13 cellular contexts compared by ENCODE assay signal in genomic region chr15:32993285-32993684, GRCh38.
DNase-seq lines count a peak whose midpoint lies in the region; ATAC-seq, FAIRE-seq and TF ChIP-seq lines count a peak whose summit lies in the region.
"Had no signal": no experiment of that assay in that cellular context is flagged by ENCODE, and none has a peak within 500 bp of the region (broad histone marks: within the 10 kb centered on the region; RNA-seq: fewer than 3 reads in every experiment).

No MANE protein-coding gene starts in this region.

- no peak overlapping the region for H2AFZ ChIP-seq in KMS-11 (ENCODE audit: low read depth)
- no peak overlapping the region for H2AFZ ChIP-seq in K562 (ENCODE audit: low read depth, low read length)

- in situ Hi-C loops in K562 (cut with MboI): loop anchor here (5.0 kb wide), 1 partner anchor 331 kb away; no protein-coding TSS in a partner anchor

- H3K36me3 ChIP-seq in KMS-11 (ENCODE audit: insufficient read depth): no peaks in the 10 kb centered on the region
- no peaks in the 10 kb centered on the region for H3K36me3 ChIP-seq in K562 (ENCODE audit: control insufficient read depth, insufficient read depth, low read length)
- H3K36me3 ChIP-seq in tibial nerve: no peaks in the 10 kb centered on the region
- H3K36me3 ChIP-seq: spleen had no signal

- H3K9me1 ChIP-seq in K562 (ENCODE audit: control insufficient read depth, insufficient read depth, low read length): no peaks in the 10 kb centered on the region

- TF ChIP-seq POLR2A in K562 (conservative IDR thresholded peaks at IDR 0.05) (no peak), tibial nerve (IDR thresholded peaks at IDR 0.05) (no peak)

- POLR2A ChIA-PET in K562 (lab: Yijun Ruan, JAX): no interaction called here

- intact Hi-C loops in K562 (cut with micrococcal nuclease): loop anchor here (10.0 kb wide), 1 partner anchor 148 kb away; no protein-coding TSS in a partner anchor
- intact Hi-C loops in left colon (cut with DNase I, micrococcal nuclease): loop anchor here in 1 of 2 donors (5.0 kb wide), 1 partner anchor 331 kb away; no protein-coding TSS in a partner anchor
- intact Hi-C loops in sciatic nerve (cut with DNase I): no loop called here

- H4K20me1 ChIP-seq in KMS-11 (ENCODE audit: insufficient read depth) (no peaks in the 10 kb centered on the region), K562 (replicated peaks; ENCODE audit: control insufficient read depth, insufficient read depth, low read length) (no peaks in the 10 kb centered on the region)

- TF ChIP-seq CTCF in C4-2B (conservative IDR thresholded peaks at IDR 0.05) (peak; percentile 34), KMS-11 (conservative IDR thresholded peaks at IDR 0.05; ENCODE audit: low read depth, low read length) (peak; percentile 35; the same call in 1 of the 2 replicates), K562 (IDR thresholded peaks at IDR 0.05 in 2 of 3, conservative IDR thresholded peaks at IDR 0.05 in 1 of 3; ENCODE audit: insufficient read depth in 2 of 3, low read depth in 1 of 3, low read length in 3 of 3) (peak in 2 of 3 experiments; percentile 17 to 23; a peak in 2 of 6 replicates), tibial nerve (IDR thresholded peaks at IDR 0.05) (no peak)

- H3K27ac ChIP-seq in C4-2B: no peak overlapping the region
- no peak overlapping the region for H3K27ac ChIP-seq in KMS-11
- no peak overlapping the region for H3K27ac ChIP-seq in K562 (ENCODE audit: extremely low read depth, low read depth, low read length)
- no peak overlapping the region for H3K27ac ChIP-seq in tibial nerve
- H3K27ac ChIP-seq: SK-N-MC, spleen had no signal

- H3K4me2 ChIP-seq in KMS-11 (no peak overlapping the region), K562 (ENCODE audit: insufficient read depth, low read length) (no peak overlapping the region)

- H3K27me3 ChIP-seq in KMS-11 (ENCODE audit: insufficient read depth, low read depth): no peaks in the 10 kb centered on the region
- no peaks in the 10 kb centered on the region for H3K27me3 ChIP-seq in K562 (ENCODE audit: control insufficient read depth in 2 of 2, insufficient read depth in 2 of 2, low read length in 2 of 2)
- no peaks in the 10 kb centered on the region for H3K27me3 ChIP-seq in tibial nerve
- H3K27me3 ChIP-seq: spleen had no signal

- DNase-seq in K562 (ENCODE audit: extremely low read depth in 1 of 4, low spot score in 3 of 4): no peak
- DNase-seq in left colon: no peak
- DNase-seq in NCI-H2171 (lab: John Stamatoyannopoulos, UW): no peak
- DNase-seq in sciatic nerve (ENCODE audit: low spot score): no peak
- DNase-seq in activated naive CD4-positive, alpha-beta T cell treated with Interleukin-2 at 50 U/mL for 16 hours: no peak
- DNase-seq in tibial nerve (ENCODE audit: low spot score in 2 of 2): no peak
- DNase-seq: activated CD4-positive, alpha-beta T cell treated with anti-CD3 and anti-CD28 coated beads, Interleukin-2, amount 50 U/mL, for 1 hour; DND-41; NCI-H2081 treated with DMSO at 0.1 percent for 48 hours; spleen had no signal

- CTCF ChIA-PET in K562 (lab: Yijun Ruan, JAX; ENCODE audit: low intra/inter-chr PET ratio): interaction anchor here (1.0 to 4.1 kb wide), 3 partner anchors 149 to 342 kb away, joined by 3 to 34 read pairs (median 5); no protein-coding TSS in a partner anchor

- H3K9ac ChIP-seq in KMS-11: no peak overlapping the region
- no peak overlapping the region for H3K9ac ChIP-seq in K562 (ENCODE audit: insufficient read depth in 1 of 2, low read depth in 2 of 2, low read length in 2 of 2)

- TF ChIP-seq RAD21 in K562 (CRISPR knock-in tag; conservative IDR thresholded peaks at IDR 0.05 in 1 of 2, IDR thresholded peaks at IDR 0.05 in 1 of 2): 0 out of 4 replicates have a peak, but pooled peaks of 1 of the 2 experiments have one; percentile 11

- H3K4me3 ChIP-seq in KMS-11 (IDR thresholded peaks at IDR 0.05; ENCODE audit: insufficient read depth, low read depth, low read length): no peak overlapping the region
- no peak overlapping the region for H3K4me3 ChIP-seq in K562
- H3K4me3 ChIP-seq in tibial nerve: no peak overlapping the region
- H3K4me3 ChIP-seq: SK-N-MC, spleen had no signal

- H3K9me3 ChIP-seq in K562 (replicated peaks; ENCODE audit: control insufficient read depth, insufficient read depth, low read depth, low read length) (no peaks in the 10 kb centered on the region), tibial nerve (no peaks in the 10 kb centered on the region)

- H3K79me2 ChIP-seq in KMS-11 (ENCODE audit: insufficient read depth, low read depth): no peaks in the 10 kb centered on the region
- no peaks in the 10 kb centered on the region for H3K79me2 ChIP-seq in K562 (ENCODE audit: control insufficient read depth, insufficient read depth, low read length)

- ATAC-seq in K562 (no peak), left colon (peak; percentile 48), sciatic nerve (no peak)

- no peak for TF ChIP-seq EP300 in K562 (IDR thresholded peaks at IDR 0.05; ENCODE audit: low read length)
- TF ChIP-seq EP300 in tibial nerve (IDR thresholded peaks at IDR 0.05): no peak

- no TSS peak for BruUV-seq in K562 (replicated peaks; lab: Mats Ljungman, UMichigan)

- peaks cover under 1% of the 10 kb centered on the region for H3K4me1 ChIP-seq in KMS-11 (ENCODE audit: low read depth, poor library complexity, severe bottlenecking)
- H3K4me1 ChIP-seq in K562 (replicated peaks in 1 of 2; ENCODE audit: control insufficient read depth in 2 of 2, insufficient read depth in 2 of 2, low read length in 2 of 2): no peaks in the 10 kb centered on the region
- no peaks in the 10 kb centered on the region for H3K4me1 ChIP-seq in tibial nerve
- H3K4me1 ChIP-seq: spleen had no signal

- no peak for FAIRE-seq in K562 (lab: Jason Lieb, UNC)

TF ChIP-seq in K562, 482 proteins besides CTCF, POLR2A, EP300 and RAD21:
- TF ChIP-seq PHF20 (IDR thresholded peaks at IDR 0.05; ENCODE audit: partially characterized antibody) (no peak), MIER1 (IDR thresholded peaks at IDR 0.05; ENCODE audit: low read depth) (no peak), GATA2 (CRISPR knock-in tag; IDR thresholded peaks at IDR 0.05) (no peak), ZBTB5 (IDR thresholded peaks at IDR 0.05) (no peak), GTF2A2 (tag; IDR thresholded peaks at IDR 0.05) (no peak), THRAP3 (IDR thresholded peaks at IDR 0.05; ENCODE audit: borderline replicate concordance) (no peak), SPI1 (IDR thresholded peaks at IDR 0.05; ENCODE audit: borderline replicate concordance, low read depth, low read length) (no peak), SMAD2 (IDR thresholded peaks at IDR 0.05; ENCODE audit: low read depth, low read length) (no peak)
TF ChIP-seq in K562: peak in this region for 0.

Comparison
In these comparisons a context has a peak if more than half of its experiments do, and no peak if none do; other contexts are left out.
1. CTCF ChIP-seq: peak in C4-2B (single experiment), KMS-11 (single experiment) and K562 (2 of 3); none in tibial nerve (0 of 5).